25 cellular contexts compared by ENCODE assay signal in the genomic region with DNA sequence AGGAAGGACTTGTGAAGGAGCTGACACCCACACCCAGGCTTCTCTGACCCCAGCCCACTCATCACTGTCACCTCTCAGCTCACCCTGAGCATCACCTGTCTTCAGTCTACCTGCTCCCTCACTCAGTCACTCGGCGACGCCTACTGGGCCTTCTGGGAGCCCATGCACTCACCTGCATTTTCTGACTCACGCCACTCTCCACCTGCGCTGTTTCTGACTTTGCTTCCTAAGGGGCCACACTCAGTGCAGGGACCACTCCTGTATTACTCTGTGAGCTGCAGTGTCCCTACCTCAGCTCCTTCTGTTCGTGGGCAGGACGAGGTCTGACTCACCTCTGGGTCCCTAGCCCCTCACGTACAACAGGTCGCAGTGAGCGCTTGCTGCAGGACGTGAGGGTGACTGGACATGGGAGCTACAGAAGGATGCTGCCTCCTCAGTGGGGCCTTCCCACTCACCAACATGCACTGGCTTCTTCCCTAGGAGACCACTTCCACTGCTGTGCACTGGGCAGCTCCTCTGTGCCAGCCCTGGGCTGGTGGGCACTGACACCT.
DNase-seq lines count a peak whose midpoint lies in the region; ATAC-seq and TF ChIP-seq lines count a peak whose summit lies in the region.
"Had no signal": no experiment of that assay in that cellular context is flagged by ENCODE, and none has a peak within 500 bp of the region (broad histone marks: within the 10 kb centered on the region; RNA-seq: fewer than 3 reads in every experiment).

No MANE protein-coding gene starts in this region.

- no peak overlapping the region for H3K27ac Mint-ChIP-seq in stimulated activated naive CD8-positive, alpha-beta T cell treated with anti-CD3 and anti-CD28 coated beads, Interleukin-15, amount 100 ng/mL, for 72 hours
- no peak overlapping the region for H3K27ac Mint-ChIP-seq in osteocyte (ENCODE audit: unreplicated experiment)
- H3K27ac Mint-ChIP-seq: activated CD4-positive, alpha-beta memory T cell treated with anti-CD3 and anti-CD28 coated beads, Interleukin-2, amount 10 ng/mL, durations not matched to agents 7 days and 5 days; activated naive CD4-positive, alpha-beta T cell treated with anti-CD3 and anti-CD28 coated beads, Interleukin-2, amount 50 U/mL, for 24 hours; CD4-positive, CD25-positive, alpha-beta regulatory T cell; HFFc6; naive thymus-derived CD8-positive, alpha-beta T cell; T-helper 2 cell treated with Interferon-gamma antibody and Interleukin-4, amounts not matched to agents 5 μg/mL and 100 μg/mL, for 36 hours had no signal

- H3K27me3 Mint-ChIP-seq in stimulated activated naive CD8-positive, alpha-beta T cell treated with anti-CD3 and anti-CD28 coated beads, Interleukin-15, amount 100 ng/mL, for 72 hours, result no peaks in the 10 kb centered on the region
- H3K27me3 Mint-ChIP-seq in osteocyte (ENCODE audit: unreplicated experiment), result no peaks in the 10 kb centered on the region
- H3K27me3 Mint-ChIP-seq: activated naive CD4-positive, alpha-beta T cell treated with anti-CD3 and anti-CD28 coated beads, Interleukin-2, amount 50 U/mL, for 24 hours; CD4-positive, CD25-positive, alpha-beta regulatory T cell had no signal

- no peak overlapping the region for H3K27ac ChIP-seq in WERI-Rb-1
- H3K27ac ChIP-seq in aorta (ENCODE audit: low read depth in 1 of 2, low read length in 2 of 2), result no peak overlapping the region
- H3K27ac ChIP-seq: heart left ventricle, pancreas, RWPE1 had no signal

- H3K36me3 ChIP-seq in WERI-Rb-1 (no peaks in the 10 kb centered on the region), aorta (ENCODE audit: control insufficient read depth in 1 of 2, insufficient read depth in 2 of 2, low read length in 1 of 2) (no peaks in the 10 kb centered on the region)
- H3K36me3 ChIP-seq: heart left ventricle, pancreas had no signal

- TF ChIP-seq CTCF in WERI-Rb-1 (IDR thresholded peaks at IDR 0.05; ENCODE audit: low read depth, low read length) (no peak), osteocyte (IDR thresholded peaks at IDR 0.05) (no peak)

- no peaks in the 10 kb centered on the region for H3K4me1 Mint-ChIP-seq in stimulated activated naive CD8-positive, alpha-beta T cell treated with anti-CD3 and anti-CD28 coated beads, Interleukin-15, amount 100 ng/mL, for 72 hours
- peaks cover 21% of the 10 kb centered on the region for H3K4me1 Mint-ChIP-seq in osteocyte (ENCODE audit: unreplicated experiment)
- H3K4me1 Mint-ChIP-seq: activated CD4-positive, alpha-beta memory T cell treated with anti-CD3 and anti-CD28 coated beads, Interleukin-2, amount 10 ng/mL, durations not matched to agents 7 days and 5 days; activated naive CD4-positive, alpha-beta T cell treated with anti-CD3 and anti-CD28 coated beads, Interleukin-2, amount 50 U/mL, for 24 hours; CD4-positive, CD25-positive, alpha-beta regulatory T cell; naive thymus-derived CD8-positive, alpha-beta T cell had no signal

- no peaks in the 10 kb centered on the region for H3K9me3 ChIP-seq in WERI-Rb-1 (ENCODE audit: severe bottlenecking)
- H3K9me3 ChIP-seq in aorta (ENCODE audit: control insufficient read depth, low read length), result no peaks in the 10 kb centered on the region
- H3K9me3 ChIP-seq: heart left ventricle, pancreas had no signal

- intact Hi-C loops in aorta (cut with DNase I), result no loop called here

- no peaks in the 10 kb centered on the region for H3K27me3 ChIP-seq in WERI-Rb-1 (ENCODE audit: insufficient read depth, low read depth, severe bottlenecking)
- no peaks in the 10 kb centered on the region for H3K27me3 ChIP-seq in aorta (ENCODE audit: control insufficient read depth in 1 of 2, insufficient read depth in 2 of 2, low read length in 1 of 2)
- H3K27me3 ChIP-seq: heart left ventricle, pancreas had no signal

- H3K4me3 ChIP-seq in WERI-Rb-1 (ENCODE audit: low read depth, low read length) (no peak overlapping the region), aorta (ENCODE audit: low read length in 2 of 2) (no peak overlapping the region)
- H3K4me3 ChIP-seq: heart left ventricle, pancreas had no signal

- WGBS in aorta, 2 donors, result 91 to 93% methylated on average over 11 of the region's 11 CpGs

- no peak overlapping the region for H3K4me3 Mint-ChIP-seq in stimulated activated naive CD8-positive, alpha-beta T cell treated with anti-CD3 and anti-CD28 coated beads, Interleukin-15, amount 100 ng/mL, for 72 hours
- H3K4me3 Mint-ChIP-seq in osteocyte (ENCODE audit: unreplicated experiment), result no peak overlapping the region
- H3K4me3 Mint-ChIP-seq: activated CD4-positive, alpha-beta memory T cell treated with anti-CD3 and anti-CD28 coated beads, Interleukin-2, amount 10 ng/mL, durations not matched to agents 7 days and 5 days; activated naive CD4-positive, alpha-beta T cell treated with anti-CD3 and anti-CD28 coated beads, Interleukin-2, amount 50 U/mL, for 24 hours; activated T-cell treated with anti-CD3 and anti-CD28 coated beads, Interleukin-2, amount 50 U/mL, for 4 hours; CD4-positive, CD25-positive, alpha-beta regulatory T cell; HFFc6; naive thymus-derived CD8-positive, alpha-beta T cell; T-helper 2 cell treated with Interferon-gamma antibody and Interleukin-4, amounts not matched to agents 5 μg/mL and 100 μg/mL, for 36 hours had no signal

- no peaks in the 10 kb centered on the region for H3K4me1 ChIP-seq in aorta (ENCODE audit: control insufficient read depth in 1 of 2, insufficient read depth in 2 of 2, low read length in 2 of 2)
- H3K4me1 ChIP-seq: heart left ventricle, pancreas had no signal

- no peak for DNase-seq in stimulated activated naive CD8-positive, alpha-beta T cell treated with anti-CD3 and anti-CD28 coated beads, Interleukin-15, Interleukin-2, amounts not matched to agents 100 U/mL and 50 U/mL, for 24 hours
- DNase-seq in stimulated activated naive CD8-positive, alpha-beta T cell treated with anti-CD3 and anti-CD28 coated beads, Interleukin-15, amount 100 ng/mL, for 72 hours, result no peak
- DNase-seq in WERI-Rb-1, result peak; percentile 3
- peak; percentile 74 for DNase-seq in osteocyte (ENCODE audit: extremely low spot score, unreplicated experiment)
- DNase-seq in aorta, result peak; percentile 20 to 39
- DNase-seq in cerebellar cortex (ENCODE audit: low spot score), result no peak
- DNase-seq in activated CD4-positive, alpha-beta T cell treated with anti-CD3 and anti-CD28 coated beads for 1 hour, result no peak
- DNase-seq in activated CD4-positive, alpha-beta T cell treated with anti-CD3 and anti-CD28 coated beads, Interleukin-2, amount 50 U/mL, for 4 hours, result no peak
- DNase-seq: activated CD4-positive, alpha-beta memory T cell treated with anti-CD3 and anti-CD28 coated beads, Interleukin-2, amount 10 ng/mL, durations not matched to agents 7 days and 5 days; activated T-cell treated with anti-CD3 and anti-CD28 coated beads, Interleukin-2, amount 50 U/mL, for 4 hours; anterior cingulate cortex; caudate nucleus; CD4-positive, CD25-positive, alpha-beta regulatory T cell; DMS 273 treated with DMSO at 0.1 percent for 48 hours; heart left ventricle; HFFc6; KG1; MV-4-11; NCI-H187; NCI-H446 had no signal

- no peaks in the 10 kb centered on the region for H3K36me3 Mint-ChIP-seq in osteocyte (ENCODE audit: unreplicated experiment)
- H3K36me3 Mint-ChIP-seq: activated naive CD4-positive, alpha-beta T cell treated with anti-CD3 and anti-CD28 coated beads, Interleukin-2, amount 50 U/mL, for 24 hours; CD4-positive, CD25-positive, alpha-beta regulatory T cell; naive thymus-derived CD8-positive, alpha-beta T cell had no signal

- H3K9me3 Mint-ChIP-seq in stimulated activated naive CD8-positive, alpha-beta T cell treated with anti-CD3 and anti-CD28 coated beads, Interleukin-15, amount 100 ng/mL, for 72 hours, result no peaks in the 10 kb centered on the region
- no peaks in the 10 kb centered on the region for H3K9me3 Mint-ChIP-seq in osteocyte (ENCODE audit: unreplicated experiment)
- H3K9me3 Mint-ChIP-seq: activated CD4-positive, alpha-beta memory T cell treated with anti-CD3 and anti-CD28 coated beads, Interleukin-2, amount 10 ng/mL, durations not matched to agents 7 days and 5 days; activated naive CD4-positive, alpha-beta T cell treated with anti-CD3 and anti-CD28 coated beads, Interleukin-2, amount 50 U/mL, for 24 hours; activated T-cell treated with anti-CD3 and anti-CD28 coated beads, Interleukin-2, amount 50 U/mL, for 4 hours; CD4-positive, CD25-positive, alpha-beta regulatory T cell; HFFc6; naive thymus-derived CD8-positive, alpha-beta T cell; T-helper 2 cell treated with Interferon-gamma antibody and Interleukin-4, amounts not matched to agents 5 μg/mL and 100 μg/mL, for 36 hours had no signal

- peak; percentile 4 for ATAC-seq in stimulated activated naive CD8-positive, alpha-beta T cell treated with anti-CD3 and anti-CD28 coated beads, Interleukin-15, Interleukin-2, amounts not matched to agents 100 U/mL and 50 U/mL, for 24 hours
- no peak for ATAC-seq in stimulated activated naive CD8-positive, alpha-beta T cell treated with anti-CD3 and anti-CD28 coated beads, Interleukin-15, amount 100 ng/mL, for 72 hours
- ATAC-seq in aorta (ENCODE audit: low FRiP score), result peak; percentile 16
- ATAC-seq: activated T-cell treated with anti-CD3 and anti-CD28 coated beads, Interleukin-2, amount 50 U/mL, for 4 hours; heart left ventricle; naive thymus-derived CD8-positive, alpha-beta T cell; pancreas had no signal

Comparison
In these comparisons a context has a peak if more than half of its experiments do, and no peak if none do; other contexts are left out.
1. DNase-seq: peak in WERI-Rb-1 (single experiment), osteocyte (single experiment) and aorta (2 of 2); none in stimulated activated naive CD8-positive, alpha-beta T cell treated with anti-CD3 and anti-CD28 coated beads, Interleukin-15, Interleukin-2, amounts not matched to agents 100 U/mL and 50 U/mL, for 24 hours (single experiment), stimulated activated naive CD8-positive, alpha-beta T cell treated with anti-CD3 and anti-CD28 coated beads, Interleukin-15, amount 100 ng/mL, for 72 hours (0 of 2), cerebellar cortex (single experiment), activated CD4-positive, alpha-beta T cell treated with anti-CD3 and anti-CD28 coated beads for 1 hour (single experiment) and activated CD4-positive, alpha-beta T cell treated with anti-CD3 and anti-CD28 coated beads, Interleukin-2, amount 50 U/mL, for 4 hours (0 of 2).